In genomic region chr6:134173007-134173690, GRCh38 we compare ENCODE assay signal across 8 cellular contexts.
DNase-seq lines count a peak whose midpoint lies in the region; ATAC-seq and TF ChIP-seq lines count a peak whose summit lies in the region.

No MANE protein-coding gene starts in this region.

- TF ChIP-seq POLR2A in esophagus muscularis mucosa (IDR thresholded peaks at IDR 0.05; ENCODE audit: low read depth) (no peak), prostate gland (IDR thresholded peaks at IDR 0.05) (no peak)

- H3K36me3 Mint-ChIP-seq in CD4-positive, alpha-beta T cell (ENCODE audit: low read depth), result peaks cover 63% of the 10 kb centered on the region

- TF ChIP-seq EP300 in esophagus muscularis mucosa (IDR thresholded peaks at IDR 0.05), result no peak

- no peak overlapping the region for H3K27ac Mint-ChIP-seq in CD4-positive, alpha-beta T cell

- peaks cover 66% of the 10 kb centered on the region for H3K36me3 ChIP-seq in SJSA1
- H3K36me3 ChIP-seq in esophagus muscularis mucosa, result peaks cover 14 to 64% (median 34%) of the 10 kb centered on the region in 4 donors
- H3K36me3 ChIP-seq in prostate gland, result peaks cover 4 to 8% of the 10 kb centered on the region in 2 donors

- H3K4me3 ChIP-seq in SJSA1, result peak overlapping the region; percentile 84
- H3K4me3 ChIP-seq in esophagus muscularis mucosa, result peak overlapping the region; percentile 66 to 92 (median 78)
- peak overlapping the region; percentile 64 to 73 for H3K4me3 ChIP-seq in prostate gland

- peaks cover 31% of the 10 kb centered on the region for H3K4me1 ChIP-seq in SJSA1 (replicated peaks)
- H3K4me1 ChIP-seq in esophagus muscularis mucosa, result peaks cover 22 to 70% (median 33%) of the 10 kb centered on the region in 4 donors
- no peaks in the 10 kb centered on the region for H3K4me1 ChIP-seq in prostate gland (replicated peaks)

- TF ChIP-seq CTCF in CD4-positive, alpha-beta T cell (IDR thresholded peaks at IDR 0.05), result no peak
- no peak for TF ChIP-seq CTCF in esophagus muscularis mucosa (IDR thresholded peaks at IDR 0.05)
- TF ChIP-seq CTCF in prostate gland (IDR thresholded peaks at IDR 0.05), result no peak

- ATAC-seq in CD4-positive, alpha-beta T cell (ENCODE audit: poor library complexity), result no peak
- ATAC-seq in GM21737 (IDR thresholded peaks at IDR 0.05; ENCODE audit: unreplicated experiment) (no peak), GM19328 (IDR thresholded peaks at IDR 0.05; ENCODE audit: unreplicated experiment) (no peak)

- 65% methylated on average over 8 of the region's 8 CpGs for WGBS in esophagus muscularis mucosa
- WGBS in prostate gland, result 40% methylated on average over 8 of the region's 8 CpGs

- peak overlapping the region; percentile 95 for H3K4me3 Mint-ChIP-seq in CD4-positive, alpha-beta T cell

- CTCF ChIA-PET in CD4-positive, alpha-beta T cell (lab: Charles Lee), result interaction anchor here (0.9 to 3.5 kb wide), 11 partner anchors 73 to 890 kb away, joined by 3 to 31 read pairs (median 4); no protein-coding TSS in a partner anchor

- DNase-seq in CD4-positive, alpha-beta T cell, result no peak
- no peak for DNase-seq in SJSA1 (ENCODE audit: low read depth in 1 of 2, low spot score in 2 of 2)
- DNase-seq in esophagus muscularis mucosa (ENCODE audit: extremely low spot score), result no peak
- no peak for DNase-seq in prostate gland (ENCODE audit: low spot score)
- DNase-seq in NCI-H1417 treated with DMSO at 0.1 percent for 48 hours (lab: John Stamatoyannopoulos, UW), result no peak
- DNase-seq in GM19240 (ENCODE audit: insufficient read length, low spot score), result no peak

- H3K9me3 Mint-ChIP-seq in CD4-positive, alpha-beta T cell, result no peaks in the 10 kb centered on the region

- H3K27me3 Mint-ChIP-seq in CD4-positive, alpha-beta T cell, result no peaks in the 10 kb centered on the region

- H3K4me1 Mint-ChIP-seq in CD4-positive, alpha-beta T cell (ENCODE audit: low read depth), result peaks cover 77% of the 10 kb centered on the region

- no peaks in the 10 kb centered on the region for H3K9me3 ChIP-seq in CD4-positive, alpha-beta T cell (ENCODE audit: control insufficient read depth, low read length)
- H3K9me3 ChIP-seq in SJSA1 (replicated peaks), result no peaks in the 10 kb centered on the region
- no peaks in the 10 kb centered on the region for H3K9me3 ChIP-seq in esophagus muscularis mucosa
- H3K9me3 ChIP-seq in prostate gland, result no peaks in the 10 kb centered on the region

- H3K27me3 ChIP-seq in CD4-positive, alpha-beta T cell (ENCODE audit: control insufficient read depth, insufficient read depth, low read length), result no peaks in the 10 kb centered on the region
- H3K27me3 ChIP-seq in SJSA1 (replicated peaks), result no peaks in the 10 kb centered on the region
- peaks cover 0 to 3% (median 1%) of the 10 kb centered on the region in 4 donors for H3K27me3 ChIP-seq in esophagus muscularis mucosa
- H3K27me3 ChIP-seq in prostate gland (replicated peaks; ENCODE audit: insufficient read depth), result no peaks in the 10 kb centered on the region

- intact Hi-C loops in CD4-positive, alpha-beta T cell (cut with DNase I, micrococcal nuclease), result loop anchor here (5.0 to 10.0 kb wide), 6 partner anchors 221 to 1264 kb away; partner anchors contain the start of genes MYB (in 1 of the 2) and TBPL1 (in 1 of the 2)
- intact Hi-C loops in esophagus muscularis mucosa (cut with DNase I), result loop anchor here (5.0 kb wide), 2 partner anchors 649 to 764 kb away; no protein-coding TSS in a partner anchor
- intact Hi-C loops in prostate gland (cut with DNase I), result loop anchor here (2.0 to 5.0 kb wide), 3 partner anchors 649 to 769 kb away; no protein-coding TSS in a partner anchor

- no peak overlapping the region for H3K27ac ChIP-seq in CD4-positive, alpha-beta T cell (ENCODE audit: low read depth, low read length)
- H3K27ac ChIP-seq in SJSA1 (no peak overlapping the region), esophagus muscularis mucosa (replicated peaks in 1 of 4) (no peak overlapping the region), prostate gland (no peak overlapping the region)

- POLR2A ChIA-PET in CD4-positive, alpha-beta T cell (lab: Charles Lee), result interaction anchor here (1.0 to 1.6 kb wide), 5 partner anchors 79 to 767 kb away, joined by 3 to 23 read pairs (median 4); no protein-coding TSS in a partner anchor
